Comparison of ENCODE assay signal across 8 cellular contexts in genomic region chr3:47324278-47324865, GRCh38. TPM values are rescaled to one million over a fixed set of nuclear protein-coding genes. Genes with fewer than 3 reads are reported as not detected.
A peak's percentile ranks its signal among the peaks of the same experiment; 100 is the strongest.
DNase-seq lines count a peak whose midpoint lies in the region; ATAC-seq and TF ChIP-seq lines count a peak whose summit lies in the region.

No MANE protein-coding gene starts in this region.

- no peak overlapping the region for H3K27ac Mint-ChIP-seq in activated T-helper 2 cell treated with anti-CD3 and anti-CD28 coated beads, Interferon-gamma antibody, Interleukin-2, Interleukin-4, amounts not matched to agents 10 μg/mL and 5 μg/mL and 100 μg/mL, durations not matched to agents 14 hours and 24 hours and 36 hours

- H3K9me3 ChIP-seq in Panc1 (ENCODE audit: control insufficient read depth, insufficient read depth, low read depth, low read length): no peaks in the 10 kb centered on the region

- H3K4me3 Mint-ChIP-seq in activated T-helper 2 cell treated with anti-CD3 and anti-CD28 coated beads, Interferon-gamma antibody, Interleukin-2, Interleukin-4, amounts not matched to agents 10 μg/mL and 5 μg/mL and 100 μg/mL, durations not matched to agents 14 hours and 24 hours and 36 hours (ENCODE audit: low read depth): no peak overlapping the region

- peak; percentile 62 for TF ChIP-seq CTCF in HL-60 (IDR thresholded peaks at IDR 0.05; ENCODE audit: insufficient read depth, low read length)
- peak; percentile 73 for TF ChIP-seq CTCF in Panc1 (IDR thresholded peaks at IDR 0.05)
- peak; percentile 88 for TF ChIP-seq CTCF in foreskin keratinocyte (conservative IDR thresholded peaks at IDR 0.05)

- peak; percentile 60 for DNase-seq in CMK (ENCODE audit: low read depth)
- DNase-seq in HL-60 (ENCODE audit: low read depth in 1 of 2, low spot score in 1 of 2): peak; percentile 41 to 69
- peak; percentile 42 for DNase-seq in Panc1 (ENCODE audit: low read depth, low spot score)
- DNase-seq in activated T-helper 2 cell treated with anti-CD3 and anti-CD28 coated beads, Interferon-gamma antibody, Interleukin-2, Interleukin-4, amounts not matched to agents 10 μg/mL and 5 μg/mL and 100 μg/mL, durations not matched to agents 14 hours and 24 hours and 36 hours (ENCODE audit: low spot score): peak; percentile 36
- peak; percentile 38 to 65 for DNase-seq in foreskin keratinocyte
- DNase-seq in nucleus accumbens (lab: John Stamatoyannopoulos, UW): peak in 40 of 56 donors; percentile 1 to 73 (median 24)
- peak; percentile 63 for DNase-seq in ureter (ENCODE audit: low spot score)

- no peak overlapping the region for H3K27ac ChIP-seq in HL-60 (replicated peaks)
- H3K27ac ChIP-seq in Panc1 (ENCODE audit: low read length): no peak overlapping the region
- H3K27ac ChIP-seq in foreskin keratinocyte: no peak overlapping the region

- H3K4me3 ChIP-seq in HL-60 (replicated peaks; ENCODE audit: insufficient read depth, low read length): no peak overlapping the region
- no peak overlapping the region for H3K4me3 ChIP-seq in Panc1 (ENCODE audit: low read depth in 2 of 2, low read length in 2 of 2)

- no peaks in the 10 kb centered on the region for H3K27me3 ChIP-seq in HL-60 (ENCODE audit: insufficient read depth, poor library complexity, severe bottlenecking)
- no peaks in the 10 kb centered on the region for H3K27me3 ChIP-seq in Panc1 (ENCODE audit: control insufficient read depth, insufficient read depth, low read length)
- no peaks in the 10 kb centered on the region for H3K27me3 ChIP-seq in foreskin keratinocyte

- peaks cover 41% of the 10 kb centered on the region for H3K36me3 Mint-ChIP-seq in activated T-helper 2 cell treated with anti-CD3 and anti-CD28 coated beads, Interferon-gamma antibody, Interleukin-2, Interleukin-4, amounts not matched to agents 10 μg/mL and 5 μg/mL and 100 μg/mL, durations not matched to agents 14 hours and 24 hours and 36 hours (ENCODE audit: low read depth)

- POLR2A ChIA-PET in Panc1 (lab: Charles Lee): no interaction called here

- H3K9me3 Mint-ChIP-seq in activated T-helper 2 cell treated with anti-CD3 and anti-CD28 coated beads, Interferon-gamma antibody, Interleukin-2, Interleukin-4, amounts not matched to agents 10 μg/mL and 5 μg/mL and 100 μg/mL, durations not matched to agents 14 hours and 24 hours and 36 hours: no peaks in the 10 kb centered on the region

- H3K4me1 Mint-ChIP-seq in activated T-helper 2 cell treated with anti-CD3 and anti-CD28 coated beads, Interferon-gamma antibody, Interleukin-2, Interleukin-4, amounts not matched to agents 10 μg/mL and 5 μg/mL and 100 μg/mL, durations not matched to agents 14 hours and 24 hours and 36 hours (ENCODE audit: low read depth): peaks cover 3% of the 10 kb centered on the region

- intact Hi-C loops in Panc1 (cut with micrococcal nuclease; ENCODE audit: unreplicated experiment): loop anchor here (2.0 kb wide), 1 partner anchor 74 kb away; no protein-coding TSS in a partner anchor
- intact Hi-C loops in activated T-helper 2 cell treated with anti-CD3 and anti-CD28 coated beads, Interferon-gamma antibody, Interleukin-2, Interleukin-4, amounts not matched to agents 10 μg/mL and 5 μg/mL and 100 μg/mL, durations not matched to agents 14 hours and 24 hours and 36 hours (cut with micrococcal nuclease): loop anchor here (5.0 kb wide), 2 partner anchors 457 to 617 kb away; no protein-coding TSS in a partner anchor

- CTCF ChIA-PET in Panc1 (lab: Charles Lee): interaction anchor here (0.7 to 1.0 kb wide), 2 partner anchors 9 to 72 kb away, joined by 4 to 5 read pairs; no protein-coding TSS in a partner anchor

- in situ Hi-C loops in Panc1 (cut with HindIII; ENCODE audit: low pct_unique_long_range_greater_than_20kb, low sequenced_read_pairs): no loop called here

- no peaks in the 10 kb centered on the region for H3K27me3 Mint-ChIP-seq in activated T-helper 2 cell treated with anti-CD3 and anti-CD28 coated beads, Interferon-gamma antibody, Interleukin-2, Interleukin-4, amounts not matched to agents 10 μg/mL and 5 μg/mL and 100 μg/mL, durations not matched to agents 14 hours and 24 hours and 36 hours (ENCODE audit: low read depth)

- no TSS peak for BruUV-seq in Panc1 (replicated peaks; lab: Mats Ljungman, UMichigan)

- ATAC-seq in Panc1 (peak; percentile 87), foreskin keratinocyte (peak; percentile 70), GM21529 (IDR thresholded peaks at IDR 0.05; ENCODE audit: unreplicated experiment) (no peak)

- no peaks in the 10 kb centered on the region for H3K36me3 ChIP-seq in Panc1 (ENCODE audit: control insufficient read depth, insufficient read depth, low read length)

- H3K4me1 ChIP-seq in Panc1 (ENCODE audit: control insufficient read depth, insufficient read depth, low read length): no peaks in the 10 kb centered on the region
- H3K4me1 ChIP-seq in foreskin keratinocyte: peaks cover 8% of the 10 kb centered on the region

RNA-seq across cellular contexts. Expression of gene KLHL18, which starts 41.6 kb away (rescaled TPM):
- total RNA-seq in Panc1 (2021; ENCODE audit: unreplicated experiment) (35.4 TPM), foreskin keratinocyte (20.0 and 20.1 TPM in 2 replicates), ureter (27.2 TPM)
- 27.9 TPM for polyA plus RNA-seq in Panc1 (2012; ENCODE audit: insufficient read length)
- total RNA-seq in activated T-helper 2 cell treated with anti-CD3 and anti-CD28 coated beads, Interferon-gamma antibody, Interleukin-2, Interleukin-4, amounts not matched to agents 10 μg/mL and 5 μg/mL and 100 μg/mL, durations not matched to agents 14 hours and 24 hours and 36 hours: 35.7 and 40.9 TPM in 2 replicates
- polyA plus RNA-seq in foreskin keratinocyte: 11.7 and 13.1 TPM in 2 replicates

RNA-seq across cellular contexts. Expression of gene KIF9, which starts 41.8 kb away (rescaled TPM):
- total RNA-seq in Panc1 (2021; ENCODE audit: unreplicated experiment) (8.9 TPM), foreskin keratinocyte (5.3 and 7.0 TPM in 2 replicates), ureter (12.7 TPM)
- polyA plus RNA-seq in Panc1 (2012; ENCODE audit: insufficient read length): 14.7 TPM
- 3.5 and 4.4 TPM in 2 replicates for total RNA-seq in activated T-helper 2 cell treated with anti-CD3 and anti-CD28 coated beads, Interferon-gamma antibody, Interleukin-2, Interleukin-4, amounts not matched to agents 10 μg/mL and 5 μg/mL and 100 μg/mL, durations not matched to agents 14 hours and 24 hours and 36 hours
- 9.7 TPM in 2 replicates for polyA plus RNA-seq in foreskin keratinocyte

RNA-seq across cellular contexts. Expression of gene PTPN23, which starts 56.4 kb away (rescaled TPM):
- 35.7 TPM for total RNA-seq in Panc1 (2021; ENCODE audit: unreplicated experiment)
- polyA plus RNA-seq in Panc1 (2012; ENCODE audit: insufficient read length): 34.6 TPM
- 35.7 and 38.3 TPM in 2 replicates for total RNA-seq in activated T-helper 2 cell treated with anti-CD3 and anti-CD28 coated beads, Interferon-gamma antibody, Interleukin-2, Interleukin-4, amounts not matched to agents 10 μg/mL and 5 μg/mL and 100 μg/mL, durations not matched to agents 14 hours and 24 hours and 36 hours
- 16.0 and 18.0 TPM in 2 replicates for total RNA-seq in foreskin keratinocyte
- 15.4 and 16.5 TPM in 2 replicates for polyA plus RNA-seq in foreskin keratinocyte
- 55.1 TPM for total RNA-seq in ureter
